8 cellular contexts compared by ENCODE assay signal in the genomic region with DNA sequence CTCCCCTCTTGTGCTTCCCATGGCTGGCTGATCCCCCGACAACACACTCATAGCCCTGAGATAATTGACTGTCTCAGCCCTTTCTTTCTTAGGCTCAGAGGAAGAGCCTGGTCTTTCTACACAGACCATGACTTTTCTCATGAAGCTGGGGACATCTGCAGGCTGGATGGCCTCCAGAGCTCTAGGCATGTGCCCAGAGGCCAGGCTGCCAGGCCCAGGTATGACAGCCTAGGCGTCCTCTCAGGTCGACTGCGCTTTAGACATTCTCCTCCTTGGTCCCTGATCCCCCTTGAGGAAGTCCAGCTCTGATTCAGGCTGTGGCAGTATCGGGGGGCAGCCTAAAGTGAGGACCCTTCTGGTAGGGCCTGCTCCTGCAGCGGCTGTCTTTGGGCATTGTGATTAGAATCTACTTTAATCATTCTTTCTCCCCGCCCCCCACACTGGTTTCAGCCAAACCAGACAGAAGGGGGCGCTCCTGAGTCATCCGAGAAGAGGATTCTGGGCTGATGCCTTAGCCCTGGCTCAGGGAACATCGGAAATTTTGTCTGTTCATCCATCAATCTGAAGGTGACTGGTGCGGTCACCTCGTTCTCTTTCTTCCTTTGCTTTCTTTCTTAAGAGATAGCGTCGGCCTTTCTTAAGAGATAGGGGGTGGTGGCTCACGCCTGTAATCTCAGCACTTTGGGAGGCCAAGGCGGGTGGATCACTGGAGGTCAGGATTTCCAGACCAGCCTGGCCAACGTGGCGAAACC.
DNase-seq lines count a peak whose midpoint lies in the region; ATAC-seq and TF ChIP-seq lines count a peak whose summit lies in the region.

No MANE protein-coding gene starts in this region.

- ATAC-seq in HG02642 (IDR thresholded peaks at IDR 0.05; ENCODE audit: poor library complexity, unreplicated experiment): no peak

- H3K36me3 ChIP-seq in colonic mucosa (no peaks in the 10 kb centered on the region), liver (ENCODE audit: control insufficient read depth in 4 of 4, insufficient read depth in 3 of 4, low read depth in 1 of 4, low read length in 3 of 4) (no peaks in the 10 kb centered on the region)

- H3K4me1 ChIP-seq in colonic mucosa: no peaks in the 10 kb centered on the region
- no peaks in the 10 kb centered on the region for H3K4me1 ChIP-seq in liver (ENCODE audit: control insufficient read depth in 4 of 4, insufficient read depth in 4 of 4, low read length in 3 of 4)

- 48% methylated on average over 18 of the region's 18 CpGs for whole genome bisulfite sequencing in liver

- intact Hi-C loops in colonic mucosa (cut with DNase I): loop anchor here (5.0 kb wide), 1 partner anchor 621 kb away; no protein-coding TSS in a partner anchor

- DNase-seq in NCI-H187 (lab: John Stamatoyannopoulos, UW): peak; percentile 37 to 42
- no peak for DNase-seq in NCI-H187 treated with DMSO at 0.1 percent for 48 hours (lab: John Stamatoyannopoulos, UW)
- peak; percentile 12 for DNase-seq in NCI-H345 treated with DMSO at 0.1 percent for 48 hours (lab: John Stamatoyannopoulos, UW; ENCODE audit: unreplicated experiment)
- peak; percentile 71 to 77 for DNase-seq in activated CD4-positive, alpha-beta T cell treated with anti-CD3 and anti-CD28 coated beads for 4 hours
- DNase-seq in colonic mucosa: peak; percentile 74
- peak; percentile 60 to 81 (median 72) for DNase-seq in stimulated activated CD4-positive, alpha-beta T cell treated with anti-CD3 and anti-CD28 coated beads, TNF-alpha, amount 100 ng/mL, for 24 hours (ENCODE audit: low read depth in 3 of 3)

- H3K27me3 ChIP-seq in colonic mucosa: no peaks in the 10 kb centered on the region
- H3K27me3 ChIP-seq in liver (ENCODE audit: control insufficient read depth in 4 of 4, insufficient read depth in 4 of 4, low read length in 3 of 4): no peaks in the 10 kb centered on the region

- no peak overlapping the region for H3K27ac ChIP-seq in colonic mucosa
- H3K27ac ChIP-seq in liver (ENCODE audit: low read depth in 1 of 2, low read length in 2 of 2): no peak overlapping the region

- peak; percentile 82 to 93 for TF ChIP-seq RAD21 in liver (IDR thresholded peaks at IDR 0.05)

- H3K4me3 ChIP-seq in colonic mucosa: no peak overlapping the region
- no peak overlapping the region for H3K4me3 ChIP-seq in liver (ENCODE audit: low read depth in 1 of 3, low read length in 3 of 3)

- H3K9ac ChIP-seq in colonic mucosa (ENCODE audit: low read depth in 2 of 2, low read length in 2 of 2) (no peak overlapping the region), liver (ENCODE audit: low read depth in 1 of 2, low read length in 2 of 2) (no peak overlapping the region)

- H3K9me3 ChIP-seq in colonic mucosa (no peaks in the 10 kb centered on the region), liver (ENCODE audit: control insufficient read depth in 4 of 4, low read length in 3 of 4) (no peaks in the 10 kb centered on the region)

- peak; percentile 76 for TF ChIP-seq CTCF in colonic mucosa (IDR thresholded peaks at IDR 0.05)
- TF ChIP-seq CTCF in liver (IDR thresholded peaks at IDR 0.05; ENCODE audit: low read depth, low read length, missing input control): peak; percentile 69

TF ChIP-seq in liver, 16 proteins besides CTCF, POLR2A, EP300 and RAD21:
- TF ChIP-seq RXRA (IDR thresholded peaks at IDR 0.05): peak in 1 of 2 donors; percentile 29
- TF ChIP-seq, protein P1, sequence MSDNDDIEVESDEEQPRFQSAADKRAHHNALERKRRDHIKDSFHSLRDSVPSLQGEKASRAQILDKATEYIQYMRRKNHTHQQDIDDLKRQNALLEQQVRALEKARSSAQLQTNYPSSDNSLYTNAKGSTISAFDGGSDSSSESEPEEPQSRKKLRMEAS (IDR thresholded peaks at IDR 0.05): no peak
